In the genomic region with DNA sequence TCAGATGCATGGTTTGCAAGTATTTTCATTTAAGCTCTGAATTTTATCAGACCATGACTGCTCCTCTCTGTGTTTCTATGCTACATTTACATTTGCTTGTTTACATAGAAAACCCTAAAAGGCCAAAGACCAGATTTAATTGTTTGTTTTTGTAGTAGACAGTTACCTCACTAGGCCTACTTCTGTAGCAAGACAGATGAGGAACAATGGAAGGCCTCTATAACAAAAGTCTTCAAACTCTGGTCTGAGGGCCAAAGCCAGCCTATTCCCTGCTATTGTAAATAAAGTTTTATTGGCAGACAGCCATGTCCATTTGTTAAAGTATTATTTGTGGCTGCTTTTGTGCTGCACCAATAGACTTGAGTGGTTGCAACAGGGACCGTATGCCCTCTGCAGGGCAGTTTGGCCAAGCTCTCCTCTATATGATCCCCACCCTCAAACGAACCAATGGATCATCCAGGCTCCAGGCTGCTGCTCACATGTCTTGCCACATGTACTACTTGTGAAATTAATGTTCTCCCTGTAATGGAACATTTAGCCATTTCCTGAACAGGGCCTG, we compare ENCODE assay signal across 1 cellular context.
TF ChIP-seq lines count a peak whose summit lies in the region.

No MANE protein-coding gene starts in this region.

TF ChIP-seq in HepG2, 621 proteins besides CTCF, POLR2A, EP300 and RAD21 (continued from another document):
- TF ChIP-seq, protein P1, sequence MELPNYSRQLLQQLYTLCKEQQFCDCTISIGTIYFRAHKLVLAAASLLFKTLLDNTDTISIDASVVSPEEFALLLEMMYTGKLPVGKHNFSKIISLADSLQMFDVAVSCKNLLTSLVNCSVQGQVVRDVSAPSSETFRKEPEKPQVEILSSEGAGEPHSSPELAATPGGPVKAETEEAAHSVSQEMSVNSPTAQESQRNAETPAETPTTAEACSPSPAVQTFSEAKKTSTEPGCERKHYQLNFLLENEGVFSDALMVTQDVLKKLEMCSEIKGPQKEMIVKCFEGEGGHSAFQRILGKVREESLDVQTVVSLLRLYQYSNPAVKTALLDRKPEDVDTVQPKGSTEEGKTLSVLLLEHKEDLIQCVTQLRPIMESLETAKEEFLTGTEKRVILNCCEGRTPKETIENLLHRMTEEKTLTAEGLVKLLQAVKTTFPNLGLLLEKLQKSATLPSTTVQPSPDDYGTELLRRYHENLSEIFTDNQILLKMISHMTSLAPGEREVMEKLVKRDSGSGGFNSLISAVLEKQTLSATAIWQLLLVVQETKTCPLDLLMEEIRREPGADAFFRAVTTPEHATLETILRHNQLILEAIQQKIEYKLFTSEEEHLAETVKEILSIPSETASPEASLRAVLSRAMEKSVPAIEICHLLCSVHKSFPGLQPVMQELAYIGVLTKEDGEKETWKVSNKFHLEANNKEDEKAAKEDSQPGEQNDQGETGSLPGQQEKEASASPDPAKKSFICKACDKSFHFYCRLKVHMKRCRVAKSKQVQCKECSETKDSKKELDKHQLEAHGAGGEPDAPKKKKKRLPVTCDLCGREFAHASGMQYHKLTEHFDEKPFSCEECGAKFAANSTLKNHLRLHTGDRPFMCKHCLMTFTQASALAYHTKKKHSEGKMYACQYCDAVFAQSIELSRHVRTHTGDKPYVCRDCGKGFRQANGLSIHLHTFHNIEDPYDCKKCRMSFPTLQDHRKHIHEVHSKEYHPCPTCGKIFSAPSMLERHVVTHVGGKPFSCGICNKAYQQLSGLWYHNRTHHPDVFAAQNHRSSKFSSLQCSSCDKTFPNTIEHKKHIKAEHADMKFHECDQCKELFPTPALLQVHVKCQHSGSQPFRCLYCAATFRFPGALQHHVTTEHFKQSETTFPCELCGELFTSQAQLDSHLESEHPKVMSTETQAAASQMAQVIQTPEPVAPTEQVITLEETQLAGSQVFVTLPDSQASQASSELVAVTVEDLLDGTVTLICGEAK (IDR thresholded peaks at IDR 0.05): peak; percentile 41; the same call in 1 of the 2 replicates
- TF ChIP-seq, protein P1 (CRISPR knock-in tag; IDR thresholded peaks at IDR 0.05): peak; percentile 98
